Comparison of ENCODE assay signal across 25 cellular contexts in genomic region chr4:169131556-169132208, GRCh38.
A peak's percentile ranks its signal among the peaks of the same experiment; 100 is the strongest.
DNase-seq lines count a peak whose midpoint lies in the region; ATAC-seq, FAIRE-seq and TF ChIP-seq lines count a peak whose summit lies in the region.
"Had no signal": no experiment of that assay in that cellular context is flagged by ENCODE, and none has a peak within 500 bp of the region (broad histone marks: within the 10 kb centered on the region; RNA-seq: fewer than 3 reads in every experiment).

No MANE protein-coding gene starts in this region.

- H3K27me3 ChIP-seq in GM12878 (replicated peaks in 1 of 2; ENCODE audit: control insufficient read depth in 2 of 2, insufficient read depth in 2 of 2, low read length in 1 of 2): no peaks in the 10 kb centered on the region
- H3K27me3 ChIP-seq: BE2C had no signal

- no peak overlapping the region for H3K4me2 ChIP-seq in GM12878 (ENCODE audit: control insufficient read depth, insufficient read depth)
- H3K4me2 ChIP-seq: A549, KMS-11, PC-9 had no signal

- H3K36me3 Mint-ChIP-seq in nephron progenitor cell (ENCODE audit: low read depth): peaks cover 72% of the 10 kb centered on the region

- no peak overlapping the region for H3K4me3 ChIP-seq in GM12878
- H3K4me3 ChIP-seq: A549, PC-9, SK-N-MC had no signal

- no peaks in the 10 kb centered on the region for H3K79me2 ChIP-seq in GM12878 (ENCODE audit: control insufficient read depth, insufficient read depth, low read length)

- no peaks in the 10 kb centered on the region for H3K9me3 Mint-ChIP-seq in nephron progenitor cell

- no peak overlapping the region for H3K27ac ChIP-seq in GM12878 (ENCODE audit: control insufficient read depth, insufficient read depth)
- H3K27ac ChIP-seq: A549, KMS-11, PC-9, RWPE1, SK-N-MC had no signal

- no peak overlapping the region for H2AFZ ChIP-seq in GM12878 (ENCODE audit: control insufficient read depth, low read depth, low read length)
- H2AFZ ChIP-seq: PC-9 had no signal

- H3K4me1 Mint-ChIP-seq in nephron progenitor cell: peaks cover 32% of the 10 kb centered on the region

- no peak for TF ChIP-seq RAD21 in GM12878 (IDR thresholded peaks at IDR 0.05; ENCODE audit: insufficient read depth, low read depth, low read length)

- no peak for FAIRE-seq in GM12878 (lab: Jason Lieb, UNC)
- FAIRE-seq: A549, GM12891, H1 had no signal

- in situ Hi-C loops in GM12878 (cut with MboI): no loop called here

- H3K9me3 ChIP-seq in GM12878 (replicated peaks; ENCODE audit: control insufficient read depth, insufficient read depth, low read length): no peaks in the 10 kb centered on the region; the same call in 1 of the 3 replicates
- H3K9me3 ChIP-seq: A549, BE2C had no signal

- TF ChIP-seq EP300 in GM12878 (IDR thresholded peaks at IDR 0.05; ENCODE audit: borderline replicate concordance in 1 of 2, control insufficient read depth in 1 of 2, low read depth in 2 of 2, low read length in 2 of 2): no peak

- BruUV-seq in GM12878 (replicated peaks; lab: Mats Ljungman, UMichigan): no TSS peak

- no peaks in the 10 kb centered on the region for H3K27me3 Mint-ChIP-seq in nephron progenitor cell (ENCODE audit: low read depth, poor library complexity)

- no peaks in the 10 kb centered on the region for H3K4me1 ChIP-seq in GM12878 (ENCODE audit: control insufficient read depth, insufficient read depth, low read length)
- H3K4me1 ChIP-seq: A549 had no signal

- POLR2A ChIA-PET in GM12878 (lab: Charles Lee): no interaction called here

- CTCF ChIA-PET in GM12878 (lab: Yijun Ruan, JAX): no interaction called here

- RAD21 ChIA-PET in GM12878 (lab: Charles Lee; ENCODE audit: unreplicated experiment): no interaction called here

- SMC1A ChIA-PET in GM12878 (lab: Charles Lee; ENCODE audit: uncharacterized antibody, unreplicated experiment): interaction anchor here (1.3 to 2.1 kb wide), 3 partner anchors 8 to 34 kb away, joined by 4 to 8 read pairs (median 7); no protein-coding TSS in a partner anchor

- peaks cover 12 to 39% of the 10 kb centered on the region in 2 experiments; a peak in 3 of 4 replicates for H3K36me3 ChIP-seq in GM12878 (ENCODE audit: control insufficient read depth in 2 of 2, insufficient read depth in 2 of 2, low read length in 1 of 2)

- intact Hi-C loops in GM12878 (cut with micrococcal nuclease; ENCODE audit: unreplicated experiment): no loop called here

- H3K9ac ChIP-seq in GM12878 (ENCODE audit: control insufficient read depth, insufficient read depth, low read length): no peak overlapping the region
- H3K9ac ChIP-seq: KMS-11 had no signal

- H4K20me1 ChIP-seq in GM12878 (ENCODE audit: control insufficient read depth, insufficient read depth): no peaks in the 10 kb centered on the region

- DNase-seq in GM12878 (ENCODE audit: low read depth, low spot score) (no peak), nephron progenitor cell (no peak), NCI-H128 (lab: John Stamatoyannopoulos, UW; ENCODE audit: unreplicated experiment) (no peak)
- no peak for DNase-seq in activated CD4-positive, CD25-positive, alpha-beta regulatory T cell (lab: John Stamatoyannopoulos, UW)
- DNase-seq: BE2C, DMS79, NCI-H1417, NCI-H1694 treated with DMSO at 0.1 percent for 48 hours, NCI-H2081 treated with DMSO at 0.1 percent for 48 hours, NCI-H2171 treated with DMSO at 0.1 percent for 48 hours, NCI-H446, NCI-H526, PC-9, SHP77 treated with DMSO at 0.1 percent for 48 hours, SW 1271 had no signal

- ATAC-seq in GM21619 (IDR thresholded peaks at IDR 0.05; ENCODE audit: unreplicated experiment) (peak; percentile 53), HG03565 (IDR thresholded peaks at IDR 0.05; ENCODE audit: unreplicated experiment) (peak; percentile 37), GM12878 (peak; percentile 30; the same call in 2 of the 3 replicates), GM21515 (IDR thresholded peaks at IDR 0.05; ENCODE audit: unreplicated experiment) (no peak), GM18907 (IDR thresholded peaks at IDR 0.05; ENCODE audit: unreplicated experiment) (no peak)
- ATAC-seq: A549 had no signal

- H3K4me3 Mint-ChIP-seq in nephron progenitor cell: no peak overlapping the region

- no peak for TF ChIP-seq CTCF in GM12878 (IDR thresholded peaks at IDR 0.05 in 2 of 3, conservative IDR thresholded peaks at IDR 0.05 in 1 of 3; ENCODE audit: control insufficient read depth in 2 of 3, extremely low read depth in 1 of 3, insufficient read depth in 1 of 3, low read depth in 3 of 3, low read length in 3 of 3)
- no peak for TF ChIP-seq CTCF in nephron progenitor cell (IDR thresholded peaks at IDR 0.05)

- peak overlapping the region; percentile 86 for H3K27ac Mint-ChIP-seq in nephron progenitor cell

- no peak for TF ChIP-seq POLR2A in GM12878 (IDR thresholded peaks at IDR 0.05; ENCODE audit: low read depth, low read length)

- 87% methylated on average over 9 of the region's 9 CpGs for WGBS in GM12878 (ENCODE audit: insufficient coverage, insufficient replicate concordance, low lambda C conversion rate, missing lambda C conversion rate)

TF ChIP-seq in GM12878, 131 proteins besides CTCF, POLR2A, EP300 and RAD21:
- no peak for TF ChIP-seq RELB (IDR thresholded peaks at IDR 0.05; ENCODE audit: low read depth)
- TF ChIP-seq RCOR1 (conservative IDR thresholded peaks at IDR 0.05; ENCODE audit: low read depth, low read length): no peak
- no peak for TF ChIP-seq ZNF274 (IDR thresholded peaks at IDR 0.05; ENCODE audit: insufficient read depth, insufficient read length)

Comparison
In these comparisons a context has a peak if more than half of its experiments do, and no peak if none do; other contexts are left out.
1. ATAC-seq: peak in GM21619 (single experiment), HG03565 (single experiment) and GM12878 (single experiment); none in GM21515 (single experiment) and GM18907 (single experiment).